15 cellular contexts compared by ENCODE assay signal in the genomic region with DNA sequence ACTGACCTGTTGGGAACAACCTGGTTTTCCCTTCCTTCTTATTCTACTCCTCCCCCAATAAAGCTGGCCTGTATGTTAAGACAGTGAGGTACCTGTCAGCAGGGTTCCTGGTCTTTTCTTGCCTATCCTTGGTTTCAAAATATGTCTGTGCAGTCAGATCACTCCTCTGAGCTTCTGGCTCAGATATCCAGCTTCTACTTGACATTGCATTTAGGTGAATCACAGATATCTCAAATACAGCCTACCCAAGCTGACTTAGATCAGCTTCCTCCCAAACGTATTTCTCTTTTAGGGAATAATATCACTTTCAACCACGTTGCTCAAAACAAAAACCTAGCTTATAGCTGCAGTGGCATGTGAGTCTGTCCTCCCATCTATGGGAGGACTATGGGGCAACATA. TPM values are rescaled to one million over a fixed set of nuclear protein-coding genes. Genes with fewer than 3 reads are reported as not detected.
A peak's percentile ranks its signal among the peaks of the same experiment; 100 is the strongest.
DNase-seq lines count a peak whose midpoint lies in the region; ATAC-seq, FAIRE-seq and TF ChIP-seq lines count a peak whose summit lies in the region.
"Had no signal": no experiment of that assay in that cellular context is flagged by ENCODE, and none has a peak within 500 bp of the region (broad histone marks: within the 10 kb centered on the region; RNA-seq: fewer than 3 reads in every experiment).

No MANE protein-coding gene starts in this region.

- no peak for ATAC-seq in HG03571 (IDR thresholded peaks at IDR 0.05; ENCODE audit: unreplicated experiment)

- no peak for FAIRE-seq in D721Med (lab: Jason Lieb, UNC)

- H4K20me1 ChIP-seq in GM23248 (ENCODE audit: insufficient read depth), result no peaks in the 10 kb centered on the region

- H2BK120ac ChIP-seq in neuronal stem cell (ENCODE audit: low read depth, low read length), result no peak overlapping the region

- no peak overlapping the region for H4K8ac ChIP-seq in neuronal stem cell (ENCODE audit: low read depth, low read length)

- no peak for TF ChIP-seq CTCF in D721Med (IDR thresholded peaks at IDR 0.05; ENCODE audit: insufficient read depth, missing control alignments)

- H3K27me3 ChIP-seq in GM23248 (replicated peaks; ENCODE audit: insufficient read depth) (no peaks in the 10 kb centered on the region), neuronal stem cell (ENCODE audit: control insufficient read depth in 3 of 3, insufficient read depth in 3 of 3, low read depth in 1 of 3, low read length in 3 of 3) (no peaks in the 10 kb centered on the region)
- H3K27me3 ChIP-seq: thyroid gland had no signal

- H3K36me3 ChIP-seq in GM23248 (ENCODE audit: low read depth) (no peaks in the 10 kb centered on the region), neuronal stem cell (replicated peaks in 1 of 2; ENCODE audit: control insufficient read depth in 2 of 2, insufficient read depth in 2 of 2, low read length in 2 of 2) (no peaks in the 10 kb centered on the region)
- H3K36me3 ChIP-seq: thyroid gland had no signal

- peaks cover 10% of the 10 kb centered on the region for H3K4me1 ChIP-seq in GM23248 (ENCODE audit: insufficient read depth)
- H3K4me1 ChIP-seq in neuronal stem cell (ENCODE audit: control insufficient read depth in 2 of 2, insufficient read depth in 1 of 2, low read depth in 1 of 2, low read length in 2 of 2), result no peaks in the 10 kb centered on the region
- H3K4me1 ChIP-seq: thyroid gland had no signal

- H3K27ac ChIP-seq in GM23248, result no peak overlapping the region
- H3K27ac ChIP-seq in epithelial cell of prostate, result peak overlapping the region; percentile 51
- H3K27ac ChIP-seq in neuronal stem cell (replicated peaks; ENCODE audit: low read length), result no peak overlapping the region
- H3K27ac ChIP-seq: thyroid gland had no signal

- H3K4me3 ChIP-seq in GM23248 (0 out of 2 replicates have a peak overlapping the region, but pooled peaks have one; percentile 26), neuronal stem cell (ENCODE audit: low read length in 2 of 2) (no peak overlapping the region)
- H3K4me3 ChIP-seq: thyroid gland had no signal

- H3K4me2 ChIP-seq in GM23248 (ENCODE audit: unreplicated experiment) (peak overlapping the region; percentile 61), neuronal stem cell (ENCODE audit: insufficient read depth, low read length, poor library complexity, severe bottlenecking) (no peak overlapping the region)

- H3K79me1 ChIP-seq in neuronal stem cell (ENCODE audit: low read depth, low read length), result no peaks in the 10 kb centered on the region

- no peak overlapping the region for H4K91ac ChIP-seq in neuronal stem cell (ENCODE audit: low read depth, low read length, poor library complexity)

- in situ Hi-C loops in GM23248 (cut with MboI), result no loop called here

- H3K9me2 ChIP-seq in GM23248 (ENCODE audit: insufficient read depth), result no peaks in the 10 kb centered on the region

- DNase-seq in GM23248, result peak; percentile 72
- peak; percentile 20 for DNase-seq in RPMI7951 (ENCODE audit: low read depth)
- no peak for DNase-seq in epithelial cell of prostate (ENCODE audit: low read depth, low spot score)
- DNase-seq in renal cortical epithelial cell (ENCODE audit: low read depth), result peak; percentile 53
- DNase-seq in D721Med (ENCODE audit: insufficient read length, low spot score), result no peak
- DNase-seq in OCI-M2 (lab: John Stamatoyannopoulos, UW; ENCODE audit: unreplicated experiment), result no peak
- DNase-seq in neuronal stem cell (ENCODE audit: low spot score), result no peak
- DNase-seq: activated T-cell treated with anti-CD3 and anti-CD28 coated beads, Interleukin-2, amount 50 U/mL, for 72 hours; endodermal cell; KG1; NCI-H1930; occipital lobe; stimulated activated CD4-positive, alpha-beta T cell treated with anti-CD3 and anti-CD28 coated beads, Interleukin-12 subunit alpha, Interleukin-12 subunit beta, amount 100 ng/mL, for 4 hours; thyroid gland had no signal

- H2BK5ac ChIP-seq in neuronal stem cell (ENCODE audit: low read length), result no peak overlapping the region

- no peak overlapping the region for H3K18ac ChIP-seq in neuronal stem cell (ENCODE audit: low read length)

- H3K9me3 ChIP-seq in GM23248 (ENCODE audit: low read depth) (no peaks in the 10 kb centered on the region), neuronal stem cell (replicated peaks in 1 of 2; ENCODE audit: control insufficient read depth in 2 of 2, insufficient read depth in 1 of 2, low read depth in 1 of 2, low read length in 2 of 2) (no peaks in the 10 kb centered on the region)
- H3K9me3 ChIP-seq: thyroid gland had no signal

- H2AFZ ChIP-seq in GM23248 (peak overlapping the region; percentile 67), neuronal stem cell (ENCODE audit: low read length) (no peak overlapping the region)

- no peak overlapping the region for H3K23ac ChIP-seq in neuronal stem cell (ENCODE audit: low read depth, low read length, poor library complexity)

- WGBS in GM23248 (ENCODE audit: low coverage in 1 of 2, low lambda C conversion rate in 2 of 2, missing lambda C conversion rate in 2 of 2), 2 experiments, result 0 to 5% methylated on average over 2 of the region's 2 CpGs
- no CpG with 5 or more reads among the region's 2 CpGs for WGBS in neuronal stem cell (ENCODE audit: extremely low coverage in 2 of 2, insufficient read length in 2 of 2, insufficient replicate concordance in 1 of 2), 2 donors

- no peak overlapping the region for H3K4ac ChIP-seq in neuronal stem cell (ENCODE audit: low read length)

- no peaks in the 10 kb centered on the region for H3K79me2 ChIP-seq in GM23248 (ENCODE audit: insufficient read depth)

- H2BK15ac ChIP-seq in neuronal stem cell (ENCODE audit: low read length), result no peak overlapping the region

- no peak overlapping the region for H3K9ac ChIP-seq in GM23248
- H3K9ac ChIP-seq in neuronal stem cell (ENCODE audit: low read depth, low read length, poor library complexity), result no peak overlapping the region

- peaks cover 5% of the 10 kb centered on the region; the same call in 1 of the 2 replicates for H3F3A ChIP-seq in GM23248 (ENCODE audit: insufficient read depth)

- H2AK5ac ChIP-seq in neuronal stem cell (ENCODE audit: low read depth, low read length), result no peak overlapping the region

- H3K14ac ChIP-seq in neuronal stem cell (ENCODE audit: low read length), result no peak overlapping the region

- no peak overlapping the region for H2BK12ac ChIP-seq in neuronal stem cell (ENCODE audit: low read length)

RNA-seq across cellular contexts. Expression of gene TEX14, which starts 48.7 kb away (rescaled TPM):
- total RNA-seq in GM23248 (2014; rRNA removed; shearing (Covaris generic)), result not detected in 2 replicates
- 0.15 TPM in 1 of 2 replicates, not detected in the other for polyA plus RNA-seq in GM23248 (2016; fragmentation: Nextera tagmentation; extraction: Ambion mirVana)
- total RNA-seq in RPMI7951 (2014; rRNA removed; shearing (Covaris generic)), result not detected in 2 replicates
- not detected in 2 replicates for total RNA-seq in renal cortical epithelial cell
- polyA plus RNA-seq in neuronal stem cell (2013, experiment 1 of 2), result 0.40 TPM
- polyA plus RNA-seq in neuronal stem cell (2013, experiment 2 of 2), result 0.26 TPM

RNA-seq across cellular contexts. Expression of gene RAD51C, which starts 49.3 kb away (rescaled TPM):
- 17.2 and 23.4 TPM in 2 replicates for total RNA-seq in GM23248 (2014; rRNA removed; shearing (Covaris generic))
- polyA plus RNA-seq in GM23248 (2016; fragmentation: Nextera tagmentation; extraction: Ambion mirVana), result 40.2 and 45.8 TPM in 2 replicates
- 51.7 and 53.3 TPM in 2 replicates for total RNA-seq in RPMI7951 (2014; rRNA removed; shearing (Covaris generic))
- total RNA-seq in renal cortical epithelial cell, result 31.1 and 33.6 TPM in 2 replicates
- polyA plus RNA-seq in neuronal stem cell (2013, experiment 1 of 2), result 32.4 TPM
- polyA plus RNA-seq in neuronal stem cell (2013, experiment 2 of 2), result 33.3 TPM

Comparison
In these comparisons a context has a peak if more than half of its experiments do, and no peak if none do; other contexts are left out.
1. DNase-seq: peak in GM23248 (single experiment), RPMI7951 (single experiment) and renal cortical epithelial cell (single experiment); none in epithelial cell of prostate (single experiment), D721Med (single experiment), OCI-M2 (single experiment) and neuronal stem cell (single experiment).